Comparison of ENCODE assay signal across 12 cellular contexts in genomic region chr3:187974857-187975257, GRCh38.
DNase-seq lines count a peak whose midpoint lies in the region; ATAC-seq and TF ChIP-seq lines count a peak whose summit lies in the region.
"Had no signal": no experiment of that assay in that cellular context is flagged by ENCODE, and none has a peak within 500 bp of the region (broad histone marks: within the 10 kb centered on the region; RNA-seq: fewer than 3 reads in every experiment).

No MANE protein-coding gene starts in this region.

- H3K27ac ChIP-seq in 22Rv1, result no peak overlapping the region
- H3K27ac ChIP-seq: thoracic aorta had no signal

- TF ChIP-seq CTCF in 22Rv1 (IDR thresholded peaks at IDR 0.05), result peak; percentile 19; the same call in 1 of the 2 replicates
- peak; percentile 23 for TF ChIP-seq CTCF in fibroblast of mammary gland (conservative IDR thresholded peaks at IDR 0.05; ENCODE audit: control insufficient read depth, insufficient read depth, low read depth, low read length)

- peak; percentile 48 for ATAC-seq in GM18868 (IDR thresholded peaks at IDR 0.05; ENCODE audit: unreplicated experiment)
- no peak for ATAC-seq in HG03439 (IDR thresholded peaks at IDR 0.05; ENCODE audit: unreplicated experiment)

- DNase-seq in SW480 (ENCODE audit: low spot score), result peak; percentile 12
- no peak for DNase-seq in fibroblast of mammary gland (ENCODE audit: low read depth)
- no peak for DNase-seq in C1 segment of cervical spinal cord (lab: John Stamatoyannopoulos, UW)
- no peak for DNase-seq in NCI-H2081 treated with DMSO at 0.1 percent for 48 hours (lab: John Stamatoyannopoulos, UW)
- DNase-seq in GOT3 (lab: John Stamatoyannopoulos, UW), result no peak
- DNase-seq: H9, NCI-H2081, SHP77 had no signal

- H3K4me3 ChIP-seq in fibroblast of mammary gland (ENCODE audit: control insufficient read depth, low read depth, low read length), result no peak overlapping the region
- H3K4me3 ChIP-seq: thoracic aorta had no signal
